Comparison of ENCODE assay signal across 16 cellular contexts in the genomic region with DNA sequence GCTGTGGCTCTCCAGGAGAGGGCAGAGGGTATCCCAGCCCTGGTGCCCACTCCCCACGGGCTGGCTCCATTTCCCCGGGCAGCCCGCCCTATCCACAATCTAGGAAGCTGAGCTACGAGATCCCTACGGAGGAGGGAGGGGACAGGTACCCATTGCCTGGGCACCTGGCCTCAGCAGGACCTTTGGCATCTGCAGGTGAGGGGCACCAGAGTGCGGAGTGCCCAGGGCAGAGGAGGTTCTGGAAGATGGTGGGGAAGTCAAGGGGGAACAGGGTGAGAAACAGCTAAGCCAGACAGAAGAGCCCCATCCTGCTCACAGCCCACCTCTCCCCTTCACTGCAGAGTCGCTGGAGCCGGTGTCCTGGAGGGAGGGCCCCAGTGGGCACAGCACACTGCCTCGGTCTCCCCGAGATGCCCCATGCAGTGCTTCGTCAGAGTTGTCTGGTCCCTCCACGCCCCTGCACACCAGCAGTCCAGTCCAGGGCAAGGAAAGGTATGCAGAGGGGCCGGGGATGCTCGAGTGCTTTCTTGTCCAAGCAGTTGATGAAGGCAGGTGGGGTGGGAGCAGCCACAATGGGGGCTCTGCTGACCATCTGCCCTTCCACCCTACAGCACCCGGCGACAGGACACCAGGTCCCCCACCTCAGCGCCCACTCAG. TPM values are rescaled to one million over a fixed set of nuclear protein-coding genes. Genes with fewer than 3 reads are reported as not detected.
DNase-seq lines count a peak whose midpoint lies in the region; ATAC-seq and TF ChIP-seq lines count a peak whose summit lies in the region.
"Had no signal": no experiment of that assay in that cellular context is flagged by ENCODE, and none has a peak within 500 bp of the region (broad histone marks: within the 10 kb centered on the region; RNA-seq: fewer than 3 reads in every experiment).

No MANE protein-coding gene starts in this region.

- peak overlapping the region; percentile 32 for H3K27ac Mint-ChIP-seq in chondrocyte (ENCODE audit: unreplicated experiment)
- no peak overlapping the region for H3K27ac Mint-ChIP-seq in activated T-cell treated with anti-CD3 and anti-CD28 coated beads, Interleukin-2, amount 50 U/mL, for 72 hours

- H3K27me3 Mint-ChIP-seq in chondrocyte (ENCODE audit: low read depth): no peaks in the 10 kb centered on the region
- H3K27me3 Mint-ChIP-seq in activated T-cell treated with anti-CD3 and anti-CD28 coated beads, Interleukin-2, amount 50 U/mL, for 72 hours (ENCODE audit: low read depth): no peaks in the 10 kb centered on the region

- H3K4me1 Mint-ChIP-seq in chondrocyte (ENCODE audit: low read depth): peaks cover 74% of the 10 kb centered on the region
- peaks cover 3% of the 10 kb centered on the region for H3K4me1 Mint-ChIP-seq in activated T-cell treated with anti-CD3 and anti-CD28 coated beads, Interleukin-2, amount 50 U/mL, for 72 hours (ENCODE audit: low read depth)
- H3K4me1 Mint-ChIP-seq: CD14-positive monocyte had no signal

- no peak overlapping the region for H3K4me3 Mint-ChIP-seq in chondrocyte (ENCODE audit: unreplicated experiment)
- no peak overlapping the region for H3K4me3 Mint-ChIP-seq in activated T-cell treated with anti-CD3 and anti-CD28 coated beads, Interleukin-2, amount 50 U/mL, for 72 hours
- H3K4me3 Mint-ChIP-seq: CD14-positive monocyte had no signal

- intact Hi-C loops in left lung (cut with DNase I): no loop called here

- H3K27me3 ChIP-seq in left lung (no peaks in the 10 kb centered on the region), subcutaneous abdominal adipose tissue (ENCODE audit: control insufficient read depth in 5 of 5, insufficient read depth in 4 of 5, low read length in 5 of 5) (no peaks in the 10 kb centered on the region)
- H3K27me3 ChIP-seq: brain microvascular endothelial cell had no signal

- TF ChIP-seq CTCF in chondrocyte (IDR thresholded peaks at IDR 0.05) (no peak), left lung (IDR thresholded peaks at IDR 0.05) (no peak)

- H3K9me3 ChIP-seq in left lung (no peaks in the 10 kb centered on the region), subcutaneous abdominal adipose tissue (ENCODE audit: control insufficient read depth in 5 of 5, low read length in 5 of 5) (no peaks in the 10 kb centered on the region)

- H3K4me3 ChIP-seq in left lung (no peak overlapping the region), subcutaneous abdominal adipose tissue (ENCODE audit: low read depth in 1 of 5, low read length in 5 of 5) (no peak overlapping the region)
- H3K4me3 ChIP-seq: GM12878 had no signal

- H3K4me1 ChIP-seq in left lung (peaks cover 8 to 25% of the 10 kb centered on the region in 2 donors), subcutaneous abdominal adipose tissue (ENCODE audit: control insufficient read depth in 5 of 5, insufficient read depth in 5 of 5, low read length in 5 of 5) (peaks cover 23 to 72% (median 64%) of the 10 kb centered on the region in 5 donors)

- H3K9me3 Mint-ChIP-seq in chondrocyte (ENCODE audit: low read depth): no peaks in the 10 kb centered on the region
- H3K9me3 Mint-ChIP-seq in activated T-cell treated with anti-CD3 and anti-CD28 coated beads, Interleukin-2, amount 50 U/mL, for 72 hours: no peaks in the 10 kb centered on the region
- H3K9me3 Mint-ChIP-seq: stimulated activated naive B cell treated with anti-CD40 and anti-IgM and Interleukin-4, amounts not matched to agents 10 μg/mL and 1 μg/mL and 100 μg/mL, for 72 hours had no signal

- DNase-seq in chondrocyte (ENCODE audit: low spot score) (peak; percentile 80), left lung (no peak), 8988T (no peak), putamen (ENCODE audit: low spot score) (no peak)
- no peak for DNase-seq in activated T-cell treated with anti-CD3 and anti-CD28 coated beads, Interleukin-2, amount 50 U/mL, for 72 hours
- DNase-seq: activated CD4-positive, alpha-beta T cell treated with anti-CD3 and anti-CD28 coated beads, Interleukin-2, amount 50 U/mL, for 48 hours; activated gamma-delta T cell; brain microvascular endothelial cell; effector memory CD4-positive, alpha-beta T cell; NK-92 treated with Interleukin-12 subunit alpha and Interleukin-12 subunit beta, amount 100 ng/mL, for 24 hours; SHP77 treated with DMSO at 0.1 percent for 48 hours; stimulated activated CD4-positive, alpha-beta T cell treated with anti-CD3 and anti-CD28 coated beads, Interleukin-4, amount 100 ng/mL, for 4 hours; stimulated activated naive B cell treated with anti-CD40 and anti-IgM and Interleukin-4, amounts not matched to agents 10 μg/mL and 1 μg/mL and 100 μg/mL, for 72 hours had no signal

- peaks cover 5 to 83% of the 10 kb centered on the region in 2 donors for H3K36me3 ChIP-seq in left lung
- peaks cover 3 to 99% (median 93%) of the 10 kb centered on the region in 5 donors for H3K36me3 ChIP-seq in subcutaneous abdominal adipose tissue (ENCODE audit: control insufficient read depth in 5 of 5, insufficient read depth in 5 of 5, low read length in 5 of 5)

- peak overlapping the region; percentile 2 to 58 for H3K27ac ChIP-seq in left lung
- peak overlapping the region; percentile 93 for H3K27ac ChIP-seq in subcutaneous abdominal adipose tissue (ENCODE audit: low read depth, low read length)
- H3K27ac ChIP-seq: brain microvascular endothelial cell had no signal

- peaks cover 30% of the 10 kb centered on the region for H3K36me3 Mint-ChIP-seq in chondrocyte (ENCODE audit: low read depth)
- peaks cover 0 to 2% of the 10 kb centered on the region in 2 donors for H3K36me3 Mint-ChIP-seq in activated T-cell treated with anti-CD3 and anti-CD28 coated beads, Interleukin-2, amount 50 U/mL, for 72 hours (ENCODE audit: insufficient read depth in 2 of 2)

- H3K9ac ChIP-seq in subcutaneous abdominal adipose tissue (ENCODE audit: low read length in 5 of 5): peak overlapping the region in 1 of 5 donors; percentile 62

- no peak for ATAC-seq in left lung
- no peak for ATAC-seq in activated T-cell treated with anti-CD3 and anti-CD28 coated beads, Interleukin-2, amount 50 U/mL, for 72 hours (replicated peaks in 1 of 2)
- ATAC-seq: GM12878 had no signal

RNA-seq across cellular contexts. Expression of gene TNS2, which starts 10.3 kb away (rescaled TPM):
- 104 to 107 TPM (median 105 TPM) in 3 replicates for total RNA-seq in chondrocyte
- total RNA-seq in left lung: 100 to 1,000 TPM; 112 to 129 TPM
- 1 to 10 TPM; 1.5 to 2.6 TPM for total RNA-seq in activated T-cell treated with anti-CD3 and anti-CD28 coated beads, Interleukin-2, amount 50 U/mL, for 72 hours

RNA-seq across cellular contexts. Expression of gene SPRYD3, which starts 19.0 kb away (rescaled TPM):
- total RNA-seq in chondrocyte (37.1 to 40.2 TPM (median 38.5 TPM) in 3 replicates), left lung (10 to 100 TPM; 36.4 to 41.4 TPM)
- 10 to 100 TPM; 30.0 to 31.5 TPM for total RNA-seq in activated T-cell treated with anti-CD3 and anti-CD28 coated beads, Interleukin-2, amount 50 U/mL, for 72 hours

RNA-seq across cellular contexts. Expression of gene IGFBP6, which starts 37.3 kb away (rescaled TPM):
- total RNA-seq in chondrocyte (7.0 to 10.0 TPM (median 8.9 TPM) in 3 replicates), left lung (10 to 100 TPM; 25.4 to 29.1 TPM)
- total RNA-seq in activated T-cell treated with anti-CD3 and anti-CD28 coated beads, Interleukin-2, amount 50 U/mL, for 72 hours: 1 to 10 TPM; 5.7 to 9.2 TPM

RNA-seq across cellular contexts. Expression of gene SOAT2, which starts 43.1 kb away (rescaled TPM):
- not detected in 3 replicates for total RNA-seq in chondrocyte
- not detected for total RNA-seq in left lung
- 1 to 10 TPM; 2.2 to 7.9 TPM for total RNA-seq in activated T-cell treated with anti-CD3 and anti-CD28 coated beads, Interleukin-2, amount 50 U/mL, for 72 hours

RNA-seq across cellular contexts. Expression of gene EIF4B, which starts 53.9 kb away (rescaled TPM):
- total RNA-seq in chondrocyte (270 to 336 TPM (median 323 TPM) in 3 replicates), left lung (100 to 1,000 TPM; 326 to 378 TPM)
- 100 to 1,000 TPM; 622 to 633 TPM for total RNA-seq in activated T-cell treated with anti-CD3 and anti-CD28 coated beads, Interleukin-2, amount 50 U/mL, for 72 hours

Comparison
In these comparisons a context has a peak if more than half of its experiments do, and no peak if none do; other contexts are left out.
1. RNA of gene TNS2, which starts 10.3 kb away (total RNA-seq): 112 to 129 TPM in left lung and 104 to 107 TPM in chondrocyte; 1.5 to 2.6 TPM in activated T-cell treated with anti-CD3 and anti-CD28 coated beads, Interleukin-2, amount 50 U/mL, for 72 hours; every median in the first group is over 10 times any median in the second.